In the genomic region with DNA sequence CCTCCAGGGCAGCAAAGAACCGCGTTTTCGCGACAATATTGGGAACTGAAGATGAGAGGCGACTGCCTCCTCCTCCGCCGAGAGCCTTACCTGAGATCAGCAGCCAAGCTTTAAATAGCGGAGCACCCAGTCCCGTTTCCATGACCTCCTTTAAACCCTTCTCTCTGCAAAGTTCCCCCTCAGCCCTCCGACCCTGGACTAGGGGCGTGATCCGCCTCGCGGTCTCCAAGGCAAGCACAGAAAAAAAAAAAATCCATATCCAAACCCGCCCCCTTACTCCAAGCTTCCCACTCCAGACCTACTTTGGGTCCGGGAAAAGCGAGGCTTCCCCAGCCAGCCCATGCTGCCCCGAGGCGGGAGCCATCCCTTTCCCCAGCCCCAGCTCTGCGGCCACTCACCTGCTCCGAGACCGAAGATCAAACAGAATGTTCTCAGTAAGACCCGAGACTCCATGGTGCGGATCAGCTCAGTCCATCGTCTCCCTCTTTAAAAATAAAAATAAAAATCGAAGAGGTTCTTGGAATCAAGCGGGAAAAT, we compare ENCODE assay signal across 9 cellular contexts. TPM values are rescaled to one million over a fixed set of nuclear protein-coding genes. Genes with fewer than 3 reads are reported as not detected.
DNase-seq lines count a peak whose midpoint lies in the region; ATAC-seq and TF ChIP-seq lines count a peak whose summit lies in the region.
"Had no signal": no experiment of that assay in that cellular context is flagged by ENCODE, and none has a peak within 500 bp of the region (broad histone marks: within the 10 kb centered on the region; RNA-seq: fewer than 3 reads in every experiment).

No MANE protein-coding gene starts in this region.

- no peaks in the 10 kb centered on the region for H3K79me2 ChIP-seq in ACC112 (ENCODE audit: control insufficient read depth, insufficient read depth, low read length, unreplicated experiment)

- no peaks in the 10 kb centered on the region for H3K9me3 ChIP-seq in RWPE2 (ENCODE audit: severe bottlenecking)
- H3K9me3 ChIP-seq in mesenchymal stem cell (ENCODE audit: control insufficient read depth, low read length) = peaks cover 2% of the 10 kb centered on the region
- peaks cover 0 to 14% (median 0%) of the 10 kb centered on the region in 4 donors for H3K9me3 ChIP-seq in tibial nerve
- H3K9me3 ChIP-seq: adrenal gland had no signal

- DNase-seq in RWPE2 (ENCODE audit: low spot score) = no peak
- DNase-seq in central memory CD8-positive, alpha-beta T cell (ENCODE audit: low spot score in 2 of 2) = no peak
- no peak for DNase-seq in mesenchymal stem cell
- DNase-seq in tibial nerve (ENCODE audit: low spot score in 2 of 2) = no peak
- DNase-seq in HPDE6-E6E7 (ENCODE audit: extremely low spot score) = no peak
- no peak for DNase-seq in HUDEP-2 (lab: John Stamatoyannopoulos, UW; ENCODE audit: unreplicated experiment in 76 of 76)

- H4K8ac ChIP-seq in mesenchymal stem cell (ENCODE audit: low read length) = no peak overlapping the region

- H3K4me3 ChIP-seq in ACC112 (ENCODE audit: low read depth, low read length) (peak overlapping the region; percentile 76), RWPE2 (ENCODE audit: severe bottlenecking) (peak overlapping the region; percentile 13), mesenchymal stem cell (ENCODE audit: insufficient read depth in 1 of 2, low read depth in 1 of 2, low read length in 2 of 2) (peak overlapping the region in 1 of 2 experiments; percentile 82), tibial nerve (peak overlapping the region; percentile 33 to 61 (median 50))

- H3K23ac ChIP-seq in mesenchymal stem cell (ENCODE audit: low read length in 2 of 2) = no peak overlapping the region

- peaks cover 30% of the 10 kb centered on the region for H3K4me1 Mint-ChIP-seq in central memory CD8-positive, alpha-beta T cell

- H3K36me3 Mint-ChIP-seq in central memory CD8-positive, alpha-beta T cell (ENCODE audit: insufficient read depth) = peaks cover 8% of the 10 kb centered on the region

- H3K4ac ChIP-seq in mesenchymal stem cell (ENCODE audit: low read depth in 1 of 2, low read length in 2 of 2) = no peak overlapping the region

- ATAC-seq in GM19395 (IDR thresholded peaks at IDR 0.05; ENCODE audit: unreplicated experiment) (peak; percentile 16), RWPE2 (ENCODE audit: low read depth) (peak; percentile 19; the same call in 1 of the 3 replicates)
- ATAC-seq in central memory CD8-positive, alpha-beta T cell (replicated peaks; ENCODE audit: extremely low read depth, poor library complexity, severe bottlenecking) = peak; percentile 3

- no peak for TF ChIP-seq EP300 in tibial nerve (IDR thresholded peaks at IDR 0.05)

- peak overlapping the region; percentile 93 for H3K4me3 Mint-ChIP-seq in central memory CD8-positive, alpha-beta T cell

- H3K9ac ChIP-seq in mesenchymal stem cell (ENCODE audit: low read length) = no peak overlapping the region

- H3K27me3 ChIP-seq in ACC112 (ENCODE audit: insufficient read depth, low read length) = peaks cover 81% of the 10 kb centered on the region
- peaks cover 76% of the 10 kb centered on the region for H3K27me3 ChIP-seq in RWPE2 (ENCODE audit: insufficient read depth, poor library complexity, severe bottlenecking)
- peaks cover 30 to 48% of the 10 kb centered on the region in 2 experiments for H3K27me3 ChIP-seq in mesenchymal stem cell (ENCODE audit: control insufficient read depth in 1 of 2, insufficient read depth in 1 of 2, low read length in 2 of 2)
- H3K27me3 ChIP-seq in tibial nerve = peaks cover 0 to 32% of the 10 kb centered on the region in 2 donors

- under 1% methylated on average over 23 of the region's 27 CpGs for WGBS in mesenchymal stem cell
- WGBS in tibial nerve, 2 donors = 1 to 2% methylated on average over 27 of the region's 27 CpGs

- H3K4me2 ChIP-seq in mesenchymal stem cell (ENCODE audit: low read length, poor library complexity, severe bottlenecking) = peak overlapping the region; percentile 96

- no peak overlapping the region for H2BK15ac ChIP-seq in mesenchymal stem cell (ENCODE audit: low read depth, poor library complexity, severe bottlenecking)

- H3K9me3 Mint-ChIP-seq in central memory CD8-positive, alpha-beta T cell = no peaks in the 10 kb centered on the region

- TF ChIP-seq CTCF in RWPE2 (IDR thresholded peaks at IDR 0.05; ENCODE audit: poor library complexity, severe bottlenecking) (no peak), tibial nerve (IDR thresholded peaks at IDR 0.05) (no peak)

- no peak overlapping the region for H3K27ac ChIP-seq in ACC112 (ENCODE audit: low read depth, low read length)
- no peak overlapping the region for H3K27ac ChIP-seq in RWPE2 (ENCODE audit: poor library complexity, severe bottlenecking)
- H3K27ac ChIP-seq in mesenchymal stem cell (ENCODE audit: low read length, poor library complexity, severe bottlenecking) = no peak overlapping the region
- H3K27ac ChIP-seq in tibial nerve = no peak overlapping the region

- TF ChIP-seq POLR2A in tibial nerve (IDR thresholded peaks at IDR 0.05) = no peak

- no peaks in the 10 kb centered on the region for H3K36me3 ChIP-seq in ACC112 (ENCODE audit: insufficient read depth, low read length)
- no peaks in the 10 kb centered on the region for H3K36me3 ChIP-seq in RWPE2 (ENCODE audit: low read depth)
- no peaks in the 10 kb centered on the region for H3K36me3 ChIP-seq in mesenchymal stem cell (ENCODE audit: control insufficient read depth in 1 of 2, insufficient read depth in 2 of 2, low read depth in 1 of 2, low read length in 2 of 2)
- no peaks in the 10 kb centered on the region for H3K36me3 ChIP-seq in tibial nerve
- H3K36me3 ChIP-seq: adrenal gland had no signal

- H4K91ac ChIP-seq in mesenchymal stem cell (ENCODE audit: low read length) = no peak overlapping the region

- no peaks in the 10 kb centered on the region for H3K79me1 ChIP-seq in mesenchymal stem cell (replicated peaks; ENCODE audit: low read length, poor library complexity, severe bottlenecking)

- peaks cover 31% of the 10 kb centered on the region for H3K27me3 Mint-ChIP-seq in central memory CD8-positive, alpha-beta T cell

- no peak overlapping the region for H2AK5ac ChIP-seq in mesenchymal stem cell (ENCODE audit: low read length, severe bottlenecking)

- H2AFZ ChIP-seq in ACC112 (ENCODE audit: low read length, unreplicated experiment) (no peak overlapping the region), mesenchymal stem cell (ENCODE audit: low read depth, low read length) (no peak overlapping the region)

- H3K27ac Mint-ChIP-seq in central memory CD8-positive, alpha-beta T cell (ENCODE audit: low read depth) = peak overlapping the region; percentile 94

- H2BK5ac ChIP-seq in mesenchymal stem cell (ENCODE audit: low read depth, low read length, poor library complexity, severe bottlenecking) = no peak overlapping the region

- H3K14ac ChIP-seq in mesenchymal stem cell (ENCODE audit: low read length in 2 of 2) = no peak overlapping the region

- no peak overlapping the region for H2BK120ac ChIP-seq in mesenchymal stem cell (ENCODE audit: low read depth, low read length)

- no peak overlapping the region for H3K18ac ChIP-seq in mesenchymal stem cell (ENCODE audit: low read depth in 1 of 2, low read length in 2 of 2)

- H3K4me1 ChIP-seq in ACC112 (ENCODE audit: control insufficient read depth, insufficient read depth, low read length, unreplicated experiment) (peaks cover 4% of the 10 kb centered on the region), RWPE2 (ENCODE audit: insufficient read depth, poor library complexity, severe bottlenecking) (peaks cover 3% of the 10 kb centered on the region), mesenchymal stem cell (ENCODE audit: control insufficient read depth, insufficient read depth, low read depth, low read length) (peaks cover 19% of the 10 kb centered on the region), tibial nerve (peaks cover 0 to 32% (median 17%) of the 10 kb centered on the region in 4 donors)

- no peak overlapping the region for H2BK12ac ChIP-seq in mesenchymal stem cell (ENCODE audit: low read length in 2 of 2)

RNA-seq across cellular contexts. Expression of a gene that starts 0.6 kb away (rescaled TPM):
- polyA plus RNA-seq in mesenchymal stem cell (2013, experiment 1 of 2) = 0.11 TPM
- polyA plus RNA-seq in mesenchymal stem cell (2013, experiment 2 of 2) = 0.05 TPM
- total RNA-seq in tibial nerve = under 1 TPM in 3 of 4 donors, not detected in 1; 0.22 to 0.90 (median 0.63) TPM
